ENCODE assay signal across 1 cellular context in the genomic region with DNA sequence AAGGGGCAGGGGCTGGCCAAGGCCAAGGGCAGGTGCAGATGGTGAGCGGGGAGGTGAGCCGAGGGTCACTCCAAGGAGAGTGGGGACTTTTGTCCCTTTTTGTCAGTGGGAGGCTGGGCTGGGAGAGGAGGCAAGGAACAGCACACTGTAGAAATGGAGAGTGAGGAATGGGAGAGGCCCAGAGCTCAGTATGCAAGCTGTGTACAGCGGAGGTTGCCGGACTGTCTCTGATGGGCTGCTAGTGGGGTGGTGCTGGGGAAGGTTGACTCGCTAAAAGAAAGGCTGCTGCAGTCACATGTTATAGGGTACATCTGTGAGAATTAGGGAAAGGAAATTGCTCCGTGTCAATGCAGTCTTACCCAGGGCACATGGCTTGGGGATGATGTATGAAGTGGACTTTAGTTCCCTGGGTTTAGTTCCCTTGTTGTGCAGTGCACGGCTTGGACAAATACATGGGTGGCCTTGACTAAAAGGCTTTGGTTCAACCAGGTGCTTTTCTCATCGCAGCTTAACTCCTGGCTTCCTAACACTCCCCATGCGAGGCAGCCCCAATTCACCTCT.
TF ChIP-seq lines count a peak whose summit lies in the region.

No MANE protein-coding gene starts in this region.

TF ChIP-seq in HepG2, 621 proteins besides CTCF, POLR2A, EP300 and RAD21 (continued from another document and continues in another):
- TF ChIP-seq, protein P1, sequence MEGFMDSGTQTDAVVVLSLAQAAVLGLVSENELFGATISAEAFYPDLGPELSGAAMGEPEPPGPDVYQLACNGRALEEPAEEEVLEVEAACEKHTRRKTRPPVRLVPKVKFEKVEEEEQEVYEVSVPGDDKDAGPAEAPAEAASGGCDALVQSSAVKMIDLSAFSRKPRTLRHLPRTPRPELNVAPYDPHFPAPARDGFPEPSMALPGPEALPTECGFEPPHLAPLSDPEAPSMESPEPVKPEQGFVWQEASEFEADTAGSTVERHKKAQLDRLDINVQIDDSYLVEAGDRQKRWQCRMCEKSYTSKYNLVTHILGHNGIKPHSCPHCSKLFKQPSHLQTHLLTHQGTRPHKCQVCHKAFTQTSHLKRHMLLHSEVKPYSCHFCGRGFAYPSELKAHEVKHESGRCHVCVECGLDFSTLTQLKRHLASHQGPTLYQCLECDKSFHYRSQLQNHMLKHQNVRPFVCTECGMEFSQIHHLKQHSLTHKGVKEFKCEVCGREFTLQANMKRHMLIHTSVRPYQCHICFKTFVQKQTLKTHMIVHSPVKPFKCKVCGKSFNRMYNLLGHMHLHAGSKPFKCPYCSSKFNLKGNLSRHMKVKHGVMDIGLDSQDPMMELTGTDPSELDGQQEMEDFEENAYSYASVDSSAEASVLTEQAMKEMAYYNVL (CRISPR knock-in tag; IDR thresholded peaks at IDR 0.05; ENCODE audit: borderline replicate concordance): peak; percentile 64; the same call in 1 of the 2 replicates
- no peak for TF ChIP-seq ZNF562 (CRISPR knock-in tag; IDR thresholded peaks at IDR 0.05; ENCODE audit: borderline replicate concordance)
- no peak for TF ChIP-seq ZNF460 (CRISPR knock-in tag; IDR thresholded peaks at IDR 0.05; ENCODE audit: borderline replicate concordance)
- TF ChIP-seq ZNF644 (CRISPR knock-in tag; IDR thresholded peaks at IDR 0.05; ENCODE audit: low read depth): peak; percentile 93
- TF ChIP-seq, protein P2, sequence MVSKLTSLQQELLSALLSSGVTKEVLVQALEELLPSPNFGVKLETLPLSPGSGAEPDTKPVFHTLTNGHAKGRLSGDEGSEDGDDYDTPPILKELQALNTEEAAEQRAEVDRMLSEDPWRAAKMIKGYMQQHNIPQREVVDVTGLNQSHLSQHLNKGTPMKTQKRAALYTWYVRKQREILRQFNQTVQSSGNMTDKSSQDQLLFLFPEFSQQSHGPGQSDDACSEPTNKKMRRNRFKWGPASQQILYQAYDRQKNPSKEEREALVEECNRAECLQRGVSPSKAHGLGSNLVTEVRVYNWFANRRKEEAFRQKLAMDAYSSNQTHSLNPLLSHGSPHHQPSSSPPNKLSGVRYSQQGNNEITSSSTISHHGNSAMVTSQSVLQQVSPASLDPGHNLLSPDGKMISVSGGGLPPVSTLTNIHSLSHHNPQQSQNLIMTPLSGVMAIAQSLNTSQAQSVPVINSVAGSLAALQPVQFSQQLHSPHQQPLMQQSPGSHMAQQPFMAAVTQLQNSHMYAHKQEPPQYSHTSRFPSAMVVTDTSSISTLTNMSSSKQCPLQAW (CRISPR knock-in tag; IDR thresholded peaks at IDR 0.05): peak; percentile 22; the same call in 1 of the 2 replicates
- TF ChIP-seq NR3C1 (CRISPR knock-in tag; IDR thresholded peaks at IDR 0.05): no peak
- TF ChIP-seq SIN3A (IDR thresholded peaks at IDR 0.05; ENCODE audit: borderline replicate concordance, low read depth, low read length): no peak
- TF ChIP-seq, protein P3, sequence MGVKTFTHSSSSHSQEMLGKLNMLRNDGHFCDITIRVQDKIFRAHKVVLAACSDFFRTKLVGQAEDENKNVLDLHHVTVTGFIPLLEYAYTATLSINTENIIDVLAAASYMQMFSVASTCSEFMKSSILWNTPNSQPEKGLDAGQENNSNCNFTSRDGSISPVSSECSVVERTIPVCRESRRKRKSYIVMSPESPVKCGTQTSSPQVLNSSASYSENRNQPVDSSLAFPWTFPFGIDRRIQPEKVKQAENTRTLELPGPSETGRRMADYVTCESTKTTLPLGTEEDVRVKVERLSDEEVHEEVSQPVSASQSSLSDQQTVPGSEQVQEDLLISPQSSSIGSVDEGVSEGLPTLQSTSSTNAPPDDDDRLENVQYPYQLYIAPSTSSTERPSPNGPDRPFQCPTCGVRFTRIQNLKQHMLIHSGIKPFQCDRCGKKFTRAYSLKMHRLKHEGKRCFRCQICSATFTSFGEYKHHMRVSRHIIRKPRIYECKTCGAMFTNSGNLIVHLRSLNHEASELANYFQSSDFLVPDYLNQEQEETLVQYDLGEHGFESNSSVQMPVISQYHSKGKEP (CRISPR knock-in tag; IDR thresholded peaks at IDR 0.05): no peak
- no peak; the same call in 1 of the 2 replicates for TF ChIP-seq NR2C2 (CRISPR knock-in tag; IDR thresholded peaks at IDR 0.05; ENCODE audit: borderline replicate concordance)
- TF ChIP-seq, protein P4, sequence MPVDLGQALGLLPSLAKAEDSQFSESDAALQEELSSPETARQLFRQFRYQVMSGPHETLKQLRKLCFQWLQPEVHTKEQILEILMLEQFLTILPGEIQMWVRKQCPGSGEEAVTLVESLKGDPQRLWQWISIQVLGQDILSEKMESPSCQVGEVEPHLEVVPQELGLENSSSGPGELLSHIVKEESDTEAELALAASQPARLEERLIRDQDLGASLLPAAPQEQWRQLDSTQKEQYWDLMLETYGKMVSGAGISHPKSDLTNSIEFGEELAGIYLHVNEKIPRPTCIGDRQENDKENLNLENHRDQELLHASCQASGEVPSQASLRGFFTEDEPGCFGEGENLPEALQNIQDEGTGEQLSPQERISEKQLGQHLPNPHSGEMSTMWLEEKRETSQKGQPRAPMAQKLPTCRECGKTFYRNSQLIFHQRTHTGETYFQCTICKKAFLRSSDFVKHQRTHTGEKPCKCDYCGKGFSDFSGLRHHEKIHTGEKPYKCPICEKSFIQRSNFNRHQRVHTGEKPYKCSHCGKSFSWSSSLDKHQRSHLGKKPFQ (CRISPR knock-in tag; IDR thresholded peaks at IDR 0.05; ENCODE audit: insufficient replicate concordance): no peak
- 0 out of 2 replicates have a peak, but pooled peaks have one; percentile 33 for TF ChIP-seq ZNF772 (CRISPR knock-in tag; IDR thresholded peaks at IDR 0.05)
- no peak for TF ChIP-seq TAF1 (CRISPR knock-in tag; IDR thresholded peaks at IDR 0.05)
- no peak; the same call in 1 of the 2 replicates for TF ChIP-seq ZNF629 (CRISPR knock-in tag; conservative IDR thresholded peaks at IDR 0.05)
- TF ChIP-seq NR2F6 (IDR thresholded peaks at IDR 0.05): peak; percentile 59
- TF ChIP-seq NR2F6 (CRISPR knock-in tag; IDR thresholded peaks at IDR 0.05): peak; percentile 60
- TF ChIP-seq SNAPC2 (CRISPR knock-in tag; IDR thresholded peaks at IDR 0.05): no peak
- TF ChIP-seq, protein P5, sequence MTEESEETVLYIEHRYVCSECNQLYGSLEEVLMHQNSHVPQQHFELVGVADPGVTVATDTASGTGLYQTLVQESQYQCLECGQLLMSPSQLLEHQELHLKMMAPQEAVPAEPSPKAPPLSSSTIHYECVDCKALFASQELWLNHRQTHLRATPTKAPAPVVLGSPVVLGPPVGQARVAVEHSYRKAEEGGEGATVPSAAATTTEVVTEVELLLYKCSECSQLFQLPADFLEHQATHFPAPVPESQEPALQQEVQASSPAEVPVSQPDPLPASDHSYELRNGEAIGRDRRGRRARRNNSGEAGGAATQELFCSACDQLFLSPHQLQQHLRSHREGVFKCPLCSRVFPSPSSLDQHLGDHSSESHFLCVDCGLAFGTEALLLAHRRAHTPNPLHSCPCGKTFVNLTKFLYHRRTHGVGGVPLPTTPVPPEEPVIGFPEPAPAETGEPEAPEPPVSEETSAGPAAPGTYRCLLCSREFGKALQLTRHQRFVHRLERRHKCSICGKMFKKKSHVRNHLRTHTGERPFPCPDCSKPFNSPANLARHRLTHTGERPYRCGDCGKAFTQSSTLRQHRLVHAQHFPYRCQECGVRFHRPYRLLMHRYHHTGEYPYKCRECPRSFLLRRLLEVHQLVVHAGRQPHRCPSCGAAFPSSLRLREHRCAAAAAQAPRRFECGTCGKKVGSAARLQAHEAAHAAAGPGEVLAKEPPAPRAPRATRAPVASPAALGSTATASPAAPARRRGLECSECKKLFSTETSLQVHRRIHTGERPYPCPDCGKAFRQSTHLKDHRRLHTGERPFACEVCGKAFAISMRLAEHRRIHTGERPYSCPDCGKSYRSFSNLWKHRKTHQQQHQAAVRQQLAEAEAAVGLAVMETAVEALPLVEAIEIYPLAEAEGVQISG (CRISPR knock-in tag; IDR thresholded peaks at IDR 0.05): peak; percentile 55
- TF ChIP-seq HCFC1 (IDR thresholded peaks at IDR 0.05; ENCODE audit: low read depth, low read length): no peak
- TF ChIP-seq, protein P6, sequence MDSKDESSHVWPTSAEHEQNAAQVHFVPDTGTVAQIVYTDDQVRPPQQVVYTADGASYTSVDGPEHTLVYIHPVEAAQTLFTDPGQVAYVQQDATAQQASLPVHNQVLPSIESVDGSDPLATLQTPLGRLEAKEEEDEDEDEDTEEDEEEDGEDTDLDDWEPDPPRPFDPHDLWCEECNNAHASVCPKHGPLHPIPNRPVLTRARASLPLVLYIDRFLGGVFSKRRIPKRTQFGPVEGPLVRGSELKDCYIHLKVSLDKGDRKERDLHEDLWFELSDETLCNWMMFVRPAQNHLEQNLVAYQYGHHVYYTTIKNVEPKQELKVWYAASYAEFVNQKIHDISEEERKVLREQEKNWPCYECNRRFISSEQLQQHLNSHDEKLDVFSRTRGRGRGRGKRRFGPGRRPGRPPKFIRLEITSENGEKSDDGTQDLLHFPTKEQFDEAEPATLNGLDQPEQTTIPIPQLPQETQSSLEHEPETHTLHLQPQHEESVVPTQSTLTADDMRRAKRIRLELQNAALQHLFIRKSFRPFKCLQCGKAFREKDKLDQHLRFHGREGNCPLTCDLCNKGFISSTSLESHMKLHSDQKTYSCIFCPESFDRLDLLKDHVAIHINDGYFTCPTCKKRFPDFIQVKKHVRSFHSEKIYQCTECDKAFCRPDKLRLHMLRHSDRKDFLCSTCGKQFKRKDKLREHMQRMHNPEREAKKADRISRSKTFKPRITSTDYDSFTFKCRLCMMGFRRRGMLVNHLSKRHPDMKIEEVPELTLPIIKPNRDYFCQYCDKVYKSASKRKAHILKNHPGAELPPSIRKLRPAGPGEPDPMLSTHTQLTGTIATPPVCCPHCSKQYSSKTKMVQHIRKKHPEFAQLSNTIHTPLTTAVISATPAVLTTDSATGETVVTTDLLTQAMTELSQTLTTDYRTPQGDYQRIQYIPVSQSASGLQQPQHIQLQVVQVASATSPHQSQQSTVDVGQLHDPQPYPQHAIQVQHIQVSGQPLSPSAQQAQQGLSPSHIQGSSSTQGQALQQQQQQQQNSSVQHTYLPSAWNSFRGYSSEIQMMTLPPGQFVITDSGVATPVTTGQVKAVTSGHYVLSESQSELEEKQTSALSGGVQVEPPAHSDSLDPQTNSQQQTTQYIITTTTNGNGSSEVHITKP (CRISPR knock-in tag; IDR thresholded peaks at IDR 0.05; ENCODE audit: low read depth): no peak
- TF ChIP-seq ZNF724P (CRISPR knock-in tag; IDR thresholded peaks at IDR 0.05; ENCODE audit: borderline replicate concordance): no peak
- no peak for TF ChIP-seq ZNF451 (CRISPR knock-in tag; IDR thresholded peaks at IDR 0.05)
- TF ChIP-seq, protein P7, sequence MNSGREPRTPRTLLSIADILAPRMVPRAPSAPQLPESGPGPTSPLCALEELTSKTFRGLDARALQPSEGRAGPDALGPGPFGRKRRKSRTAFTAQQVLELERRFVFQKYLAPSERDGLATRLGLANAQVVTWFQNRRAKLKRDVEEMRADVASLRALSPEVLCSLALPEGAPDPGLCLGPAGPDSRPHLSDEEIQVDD (CRISPR knock-in tag; IDR thresholded peaks at IDR 0.05; ENCODE audit: borderline replicate concordance): no peak
- TF ChIP-seq, protein P8, sequence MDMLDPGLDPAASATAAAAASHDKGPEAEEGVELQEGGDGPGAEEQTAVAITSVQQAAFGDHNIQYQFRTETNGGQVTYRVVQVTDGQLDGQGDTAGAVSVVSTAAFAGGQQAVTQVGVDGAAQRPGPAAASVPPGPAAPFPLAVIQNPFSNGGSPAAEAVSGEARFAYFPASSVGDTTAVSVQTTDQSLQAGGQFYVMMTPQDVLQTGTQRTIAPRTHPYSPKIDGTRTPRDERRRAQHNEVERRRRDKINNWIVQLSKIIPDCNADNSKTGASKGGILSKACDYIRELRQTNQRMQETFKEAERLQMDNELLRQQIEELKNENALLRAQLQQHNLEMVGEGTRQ (IDR thresholded peaks at IDR 0.05; ENCODE audit: low read depth, low read length): no peak
- TF ChIP-seq, protein P8 (CRISPR knock-in tag; IDR thresholded peaks at IDR 0.05; ENCODE audit: borderline replicate concordance): no peak
- TF ChIP-seq HES4 (CRISPR knock-in tag; IDR thresholded peaks at IDR 0.05; ENCODE audit: borderline replicate concordance): no peak
- TF ChIP-seq HMG20A (CRISPR knock-in tag; IDR thresholded peaks at IDR 0.05; ENCODE audit: borderline replicate concordance): peak; percentile 46; the same call in 1 of the 2 replicates
- TF ChIP-seq ZC3H4 (CRISPR knock-in tag; IDR thresholded peaks at IDR 0.05; ENCODE audit: borderline replicate concordance): no peak
- no peak for TF ChIP-seq NRL (CRISPR knock-in tag; IDR thresholded peaks at IDR 0.05; ENCODE audit: borderline replicate concordance)
- no peak for TF ChIP-seq ZFP41 (CRISPR knock-in tag; IDR thresholded peaks at IDR 0.05; ENCODE audit: borderline replicate concordance)
- TF ChIP-seq ZNF234 (CRISPR knock-in tag; conservative IDR thresholded peaks at IDR 0.05): no peak
- TF ChIP-seq, protein P9, sequence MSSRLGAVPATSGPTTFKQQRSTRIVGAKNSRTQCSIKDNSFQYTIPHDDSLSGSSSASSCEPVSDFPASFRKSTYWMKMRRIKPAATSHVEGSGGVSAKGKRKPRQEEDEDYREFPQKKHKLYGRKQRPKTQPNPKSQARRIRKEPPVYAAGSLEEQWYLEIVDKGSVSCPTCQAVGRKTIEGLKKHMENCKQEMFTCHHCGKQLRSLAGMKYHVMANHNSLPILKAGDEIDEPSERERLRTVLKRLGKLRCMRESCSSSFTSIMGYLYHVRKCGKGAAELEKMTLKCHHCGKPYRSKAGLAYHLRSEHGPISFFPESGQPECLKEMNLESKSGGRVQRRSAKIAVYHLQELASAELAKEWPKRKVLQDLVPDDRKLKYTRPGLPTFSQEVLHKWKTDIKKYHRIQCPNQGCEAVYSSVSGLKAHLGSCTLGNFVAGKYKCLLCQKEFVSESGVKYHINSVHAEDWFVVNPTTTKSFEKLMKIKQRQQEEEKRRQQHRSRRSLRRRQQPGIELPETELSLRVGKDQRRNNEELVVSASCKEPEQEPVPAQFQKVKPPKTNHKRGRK (CRISPR knock-in tag; IDR thresholded peaks at IDR 0.05): no peak
- peak; percentile 39 for TF ChIP-seq ZNF883 (CRISPR knock-in tag; IDR thresholded peaks at IDR 0.05; ENCODE audit: not compliant biosample characterization)
- no peak for TF ChIP-seq ZNF737 (CRISPR knock-in tag; IDR thresholded peaks at IDR 0.05; ENCODE audit: borderline replicate concordance)
- TF ChIP-seq RFXANK (CRISPR knock-in tag; IDR thresholded peaks at IDR 0.05): no peak
- 0 out of 2 replicates have a peak, but pooled peaks have one; percentile 37 for TF ChIP-seq ZNF547 (CRISPR knock-in tag; IDR thresholded peaks at IDR 0.05)
- TF ChIP-seq HOXA3 (CRISPR knock-in tag; IDR thresholded peaks at IDR 0.05): peak; percentile 53; the same call in 1 of the 2 replicates
- TF ChIP-seq POLR2G (IDR thresholded peaks at IDR 0.05; ENCODE audit: low read depth, low read length): no peak
- TF ChIP-seq PITX1 (CRISPR knock-in tag; IDR thresholded peaks at IDR 0.05): peak; percentile 67; the same call in 1 of the 2 replicates
